ENCODE assay signal across 1 cellular context in genomic region chr17:15247891-15248529, GRCh38.
TF ChIP-seq lines count a peak whose summit lies in the region.

No MANE protein-coding gene starts in this region.

TF ChIP-seq in IMR-90, 13 proteins besides CTCF, POLR2A, EP300 and RAD21:
- TF ChIP-seq MXI1 (IDR thresholded peaks at IDR 0.05; ENCODE audit: borderline replicate concordance, low read depth, low read length), result no peak
- TF ChIP-seq SMC3 (IDR thresholded peaks at IDR 0.05; ENCODE audit: low read depth, low read length), result peak; percentile 3; the same call in 1 of the 2 replicates
